30 cellular contexts compared by ENCODE assay signal in the genomic region with DNA sequence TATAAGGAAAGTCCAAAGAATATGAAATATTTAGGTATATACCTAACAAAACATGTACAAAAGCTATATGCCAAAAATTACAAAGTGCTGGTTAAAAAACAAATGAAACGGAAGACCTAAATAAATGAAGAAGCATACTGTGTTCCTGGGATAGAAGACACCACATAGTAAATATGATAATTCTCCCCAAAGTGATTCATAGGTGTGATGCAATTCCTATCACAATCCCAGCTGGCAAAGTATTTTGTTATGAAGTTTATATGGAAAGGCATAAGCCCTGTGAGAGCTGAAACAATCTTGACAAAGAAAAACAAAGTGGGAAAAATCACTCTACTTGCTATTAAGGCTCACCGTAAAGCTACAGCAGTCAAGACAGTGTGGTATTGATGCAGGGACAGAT. TPM values are rescaled to one million over a fixed set of nuclear protein-coding genes. Genes with fewer than 3 reads are reported as not detected.
DNase-seq lines count a peak whose midpoint lies in the region; ATAC-seq and TF ChIP-seq lines count a peak whose summit lies in the region.
"Had no signal": no experiment of that assay in that cellular context is flagged by ENCODE, and none has a peak within 500 bp of the region (broad histone marks: within the 10 kb centered on the region; RNA-seq: fewer than 3 reads in every experiment).

No MANE protein-coding gene starts in this region.

- H3K9me3 ChIP-seq in gastroesophageal sphincter = peaks cover 0 to 9% (median 0%) of the 10 kb centered on the region in 3 donors
- H3K9me3 ChIP-seq: breast epithelium, upper lobe of left lung had no signal

- peak; percentile 22 for DNase-seq in AG08395 (ENCODE audit: low spot score)
- peak; percentile 45 for DNase-seq in HCEC 1CT
- DNase-seq in cardiac fibroblast (ENCODE audit: low read depth in 2 of 2) = peak; percentile 31 to 35
- DNase-seq in midbrain (lab: John Stamatoyannopoulos, UW) = no peak
- no peak for DNase-seq in 8988T
- DNase-seq in C1 segment of cervical spinal cord (lab: John Stamatoyannopoulos, UW) = no peak
- no peak for DNase-seq in NCI-H2081 treated with DMSO at 0.1 percent for 48 hours (lab: John Stamatoyannopoulos, UW)
- DNase-seq: activated CD4-positive, alpha-beta memory T cell treated with anti-CD3 and anti-CD28 coated beads for 36 hours; activated CD8-positive, alpha-beta memory T cell treated with anti-CD3 and anti-CD28 coated beads, Interleukin-2, amount 50 U/mL, for 4 hours; activated naive CD4-positive, alpha-beta T cell treated with anti-CD3 and anti-CD28 coated beads for 36 hours; amniotic stem cell; CD4-positive, CD25-positive, alpha-beta regulatory T cell; DMS 273 treated with DMSO at 0.1 percent for 48 hours; GOT3; MM.1S; naive thymus-derived CD8-positive, alpha-beta T cell; NCI-H2081; NCI-H774; occipital lobe; stimulated activated CD4-positive, alpha-beta T cell treated with anti-CD3 and anti-CD28 coated beads, Interleukin-2, amount 100 ng/mL, for 24 hours; T-helper 1 cell; upper lobe of left lung had no signal

- no peak for TF ChIP-seq EP300 in gastroesophageal sphincter (IDR thresholded peaks at IDR 0.05)

- H3K4me3 ChIP-seq in cardiac fibroblast (replicated peaks in 1 of 2; ENCODE audit: low read depth in 2 of 2, low read length in 2 of 2) = no peak overlapping the region
- H3K4me3 ChIP-seq in gastroesophageal sphincter = no peak overlapping the region
- H3K4me3 ChIP-seq: breast epithelium, smooth muscle cell, upper lobe of left lung had no signal

- TF ChIP-seq CTCF in cardiac fibroblast (IDR thresholded peaks at IDR 0.05; ENCODE audit: low read depth, low read length) (no peak), gastroesophageal sphincter (IDR thresholded peaks at IDR 0.05) (no peak)

- peaks cover 14% of the 10 kb centered on the region for H3K27me3 ChIP-seq in gastroesophageal sphincter
- H3K27me3 ChIP-seq: breast epithelium, upper lobe of left lung had no signal

- no peaks in the 10 kb centered on the region for H3K36me3 ChIP-seq in gastroesophageal sphincter
- H3K36me3 ChIP-seq: breast epithelium, upper lobe of left lung had no signal

- no peak for TF ChIP-seq POLR2A in gastroesophageal sphincter (IDR thresholded peaks at IDR 0.05)

- peak; percentile 64 for ATAC-seq in gastroesophageal sphincter
- ATAC-seq: esophagus mucosa; naive thymus-derived CD8-positive, alpha-beta T cell had no signal

- no peaks in the 10 kb centered on the region for H3K4me1 ChIP-seq in gastroesophageal sphincter
- H3K4me1 ChIP-seq: breast epithelium, upper lobe of left lung had no signal

- WGBS in gastroesophageal sphincter (ENCODE audit: low coverage in 1 of 2), 2 donors = 71 to 100% methylated on average over 2 of the region's 2 CpGs

- no peak overlapping the region for H3K27ac ChIP-seq in gastroesophageal sphincter
- H3K27ac ChIP-seq: breast epithelium, upper lobe of left lung had no signal

RNA-seq across cellular contexts. Expression of gene SMIM23, which starts 2.6 kb away (rescaled TPM):
- not detected for total RNA-seq in gastroesophageal sphincter
- total RNA-seq: activated CD4-positive, alpha-beta memory T cell treated with anti-CD3 and anti-CD28 coated beads for 36 hours; activated naive CD4-positive, alpha-beta T cell treated with anti-CD3 and anti-CD28 coated beads for 36 hours; activated T-helper 1 cell treated with anti-CD3 and anti-CD28 coated beads, Interleukin-12 subunit alpha, Interleukin-12 subunit beta, Interleukin-2, Interleukin-4 antibody, amounts not matched to agents 30 ng/mL and 10 ng/mL and 1 ng/mL, durations not matched to agents 14 hours and 24 hours and 36 hours; breast epithelium; CD4-positive, CD25-positive, alpha-beta regulatory T cell; esophagus mucosa; liver; naive thymus-derived CD8-positive, alpha-beta T cell; occipital lobe; RPMI7951; SK-MEL-5; smooth muscle cell; upper lobe of left lung had no signal

Comparison
In these comparisons a context has a peak if more than half of its experiments do, and no peak if none do; other contexts are left out.
1. DNase-seq: peak in AG08395 (single experiment), HCEC 1CT (single experiment) and cardiac fibroblast (2 of 2); none in midbrain (single experiment), 8988T (single experiment), C1 segment of cervical spinal cord (0 of 14) and NCI-H2081 treated with DMSO at 0.1 percent for 48 hours (single experiment).